ENCODE assay signal across 1 cellular context in the genomic region with DNA sequence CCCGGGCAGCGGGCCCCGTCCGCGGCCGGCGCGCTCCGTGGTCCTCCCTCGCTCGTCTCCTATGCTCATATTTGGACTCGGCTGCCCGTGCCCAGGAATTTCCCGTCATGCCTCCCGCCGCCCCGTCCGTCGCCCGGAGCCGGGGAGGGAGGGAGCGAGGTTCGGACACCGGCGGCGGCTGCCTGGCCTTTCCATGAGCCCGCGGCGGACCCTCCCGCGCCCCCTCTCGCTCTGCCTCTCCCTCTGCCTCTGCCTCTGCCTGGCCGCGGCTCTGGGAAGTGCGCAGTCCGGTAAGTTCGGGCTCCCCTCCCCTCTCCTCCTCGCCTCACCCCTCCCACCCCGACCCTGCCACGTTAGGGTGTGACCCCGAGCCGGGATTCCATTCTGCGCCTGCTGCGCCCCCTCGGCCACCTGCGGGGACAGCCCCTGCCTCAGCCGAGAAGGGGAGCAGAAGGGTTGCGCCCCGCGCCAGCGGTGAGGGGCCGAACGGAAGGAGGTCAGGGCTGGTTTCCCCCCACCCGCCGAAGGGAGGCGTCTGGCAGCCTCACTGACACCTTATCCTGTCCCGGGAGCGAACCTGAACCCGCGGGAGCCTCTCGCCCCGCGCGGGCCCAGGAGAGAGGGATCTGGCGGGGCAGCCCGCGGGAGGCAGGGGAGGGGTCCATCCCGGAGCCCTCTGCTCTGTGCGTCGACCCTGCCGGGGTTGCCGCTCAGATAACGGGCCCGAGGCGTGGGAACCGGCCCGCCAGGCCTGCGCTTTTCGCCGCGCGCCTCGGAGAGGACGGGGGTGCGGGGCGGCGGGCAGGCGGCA.
TF ChIP-seq lines count a peak whose summit lies in the region.

A gene (plus strand): TSS at position 108 of the 811 bp plus-strand sequence. CDS start 29,897 bp downstream, outside the sequence.

TF ChIP-seq in HEK293, 187 proteins besides CTCF, POLR2A, EP300 and RAD21 (continued from another document):
- TF ChIP-seq, protein P1, sequence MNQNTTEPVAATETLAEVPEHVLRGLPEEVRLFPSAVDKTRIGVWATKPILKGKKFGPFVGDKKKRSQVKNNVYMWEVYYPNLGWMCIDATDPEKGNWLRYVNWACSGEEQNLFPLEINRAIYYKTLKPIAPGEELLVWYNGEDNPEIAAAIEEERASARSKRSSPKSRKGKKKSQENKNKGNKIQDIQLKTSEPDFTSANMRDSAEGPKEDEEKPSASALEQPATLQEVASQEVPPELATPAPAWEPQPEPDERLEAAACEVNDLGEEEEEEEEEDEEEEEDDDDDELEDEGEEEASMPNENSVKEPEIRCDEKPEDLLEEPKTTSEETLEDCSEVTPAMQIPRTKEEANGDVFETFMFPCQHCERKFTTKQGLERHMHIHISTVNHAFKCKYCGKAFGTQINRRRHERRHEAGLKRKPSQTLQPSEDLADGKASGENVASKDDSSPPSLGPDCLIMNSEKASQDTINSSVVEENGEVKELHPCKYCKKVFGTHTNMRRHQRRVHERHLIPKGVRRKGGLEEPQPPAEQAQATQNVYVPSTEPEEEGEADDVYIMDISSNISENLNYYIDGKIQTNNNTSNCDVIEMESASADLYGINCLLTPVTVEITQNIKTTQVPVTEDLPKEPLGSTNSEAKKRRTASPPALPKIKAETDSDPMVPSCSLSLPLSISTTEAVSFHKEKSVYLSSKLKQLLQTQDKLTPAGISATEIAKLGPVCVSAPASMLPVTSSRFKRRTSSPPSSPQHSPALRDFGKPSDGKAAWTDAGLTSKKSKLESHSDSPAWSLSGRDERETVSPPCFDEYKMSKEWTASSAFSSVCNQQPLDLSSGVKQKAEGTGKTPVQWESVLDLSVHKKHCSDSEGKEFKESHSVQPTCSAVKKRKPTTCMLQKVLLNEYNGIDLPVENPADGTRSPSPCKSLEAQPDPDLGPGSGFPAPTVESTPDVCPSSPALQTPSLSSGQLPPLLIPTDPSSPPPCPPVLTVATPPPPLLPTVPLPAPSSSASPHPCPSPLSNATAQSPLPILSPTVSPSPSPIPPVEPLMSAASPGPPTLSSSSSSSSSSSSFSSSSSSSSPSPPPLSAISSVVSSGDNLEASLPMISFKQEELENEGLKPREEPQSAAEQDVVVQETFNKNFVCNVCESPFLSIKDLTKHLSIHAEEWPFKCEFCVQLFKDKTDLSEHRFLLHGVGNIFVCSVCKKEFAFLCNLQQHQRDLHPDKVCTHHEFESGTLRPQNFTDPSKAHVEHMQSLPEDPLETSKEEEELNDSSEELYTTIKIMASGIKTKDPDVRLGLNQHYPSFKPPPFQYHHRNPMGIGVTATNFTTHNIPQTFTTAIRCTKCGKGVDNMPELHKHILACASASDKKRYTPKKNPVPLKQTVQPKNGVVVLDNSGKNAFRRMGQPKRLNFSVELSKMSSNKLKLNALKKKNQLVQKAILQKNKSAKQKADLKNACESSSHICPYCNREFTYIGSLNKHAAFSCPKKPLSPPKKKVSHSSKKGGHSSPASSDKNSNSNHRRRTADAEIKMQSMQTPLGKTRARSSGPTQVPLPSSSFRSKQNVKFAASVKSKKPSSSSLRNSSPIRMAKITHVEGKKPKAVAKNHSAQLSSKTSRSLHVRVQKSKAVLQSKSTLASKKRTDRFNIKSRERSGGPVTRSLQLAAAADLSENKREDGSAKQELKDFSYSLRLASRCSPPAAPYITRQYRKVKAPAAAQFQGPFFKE (tag by site-specific recombination; IDR thresholded peaks at IDR 0.05; ENCODE audit: borderline replicate concordance), result no peak
- TF ChIP-seq ZNF394 (tag by site-specific recombination; IDR thresholded peaks at IDR 0.05; ENCODE audit: borderline replicate concordance), result no peak
- TF ChIP-seq KLF8 (tag by site-specific recombination; IDR thresholded peaks at IDR 0.05), result peak; percentile 66
- TF ChIP-seq ZBTB48 (tag by site-specific recombination; IDR thresholded peaks at IDR 0.05), result peak; percentile 68
- TF ChIP-seq REPIN1 (tag by site-specific recombination; IDR thresholded peaks at IDR 0.05; ENCODE audit: low read depth), result no peak
- TF ChIP-seq FEZF1 (tag by site-specific recombination; IDR thresholded peaks at IDR 0.05), result 0 out of 2 replicates have a peak, but pooled peaks have one; percentile 7
- TF ChIP-seq ZBTB1 (tag by site-specific recombination; IDR thresholded peaks at IDR 0.05), result no peak
- TF ChIP-seq MYNN (tag by site-specific recombination; IDR thresholded peaks at IDR 0.05; ENCODE audit: borderline replicate concordance), result no peak
- TF ChIP-seq KLF7 (tag by site-specific recombination; IDR thresholded peaks at IDR 0.05; ENCODE audit: borderline replicate concordance), result no peak; the same call in 1 of the 2 replicates
- TF ChIP-seq ZNF354C (tag by site-specific recombination; IDR thresholded peaks at IDR 0.05; ENCODE audit: borderline replicate concordance, low read depth), result no peak
- no peak; the same call in 1 of the 2 replicates for TF ChIP-seq ZNF2 (tag by site-specific recombination; IDR thresholded peaks at IDR 0.05)
- TF ChIP-seq, protein P2, sequence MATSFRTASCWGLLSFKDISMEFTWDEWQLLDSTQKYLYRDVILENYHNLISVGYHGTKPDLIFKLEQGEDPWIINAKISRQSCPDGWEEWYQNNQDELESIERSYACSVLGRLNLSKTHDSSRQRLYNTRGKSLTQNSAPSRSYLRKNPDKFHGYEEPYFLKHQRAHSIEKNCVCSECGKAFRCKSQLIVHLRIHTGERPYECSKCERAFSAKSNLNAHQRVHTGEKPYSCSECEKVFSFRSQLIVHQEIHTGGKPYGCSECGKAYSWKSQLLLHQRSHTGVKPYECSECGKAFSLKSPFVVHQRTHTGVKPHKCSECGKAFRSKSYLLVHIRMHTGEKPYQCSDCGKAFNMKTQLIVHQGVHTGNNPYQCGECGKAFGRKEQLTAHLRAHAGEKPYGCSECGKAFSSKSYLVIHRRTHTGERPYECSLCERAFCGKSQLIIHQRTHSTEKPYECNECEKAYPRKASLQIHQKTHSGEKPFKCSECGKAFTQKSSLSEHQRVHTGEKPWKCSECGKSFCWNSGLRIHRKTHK (tag by site-specific recombination; IDR thresholded peaks at IDR 0.05), result no peak
- no peak for TF ChIP-seq ZFHX2 (tag by site-specific recombination; conservative IDR thresholded peaks at IDR 0.05)
- TF ChIP-seq ZNF184 (tag by site-specific recombination; IDR thresholded peaks at IDR 0.05), result no peak
- TF ChIP-seq ZBTB8A (tag by site-specific recombination; IDR thresholded peaks at IDR 0.05), result peak; percentile 92
- no peak for TF ChIP-seq ZNF623 (tag by site-specific recombination; IDR thresholded peaks at IDR 0.05)
